ENCODE assay signal across 11 cellular contexts in genomic region chrX:135544338-135544948, GRCh38. TPM values are rescaled to one million over a fixed set of nuclear protein-coding genes. Genes with fewer than 3 reads are reported as not detected.
A peak's percentile ranks its signal among the peaks of the same experiment; 100 is the strongest.
DNase-seq lines count a peak whose midpoint lies in the region; ATAC-seq and TF ChIP-seq lines count a peak whose summit lies in the region.
"Had no signal": no experiment of that assay in that cellular context is flagged by ENCODE, and none has a peak within 500 bp of the region (broad histone marks: within the 10 kb centered on the region; RNA-seq: fewer than 3 reads in every experiment).

No MANE protein-coding gene starts in this region.

- H3K27me3 ChIP-seq in MG63, result no peaks in the 10 kb centered on the region

- no peaks in the 10 kb centered on the region for H3K9me3 ChIP-seq in MG63

- no peaks in the 10 kb centered on the region for H3K36me3 ChIP-seq in MG63

- peak; percentile 53 for ATAC-seq in HG02623 (IDR thresholded peaks at IDR 0.05; ENCODE audit: unreplicated experiment)
- peak; percentile 68 to 74 for ATAC-seq in stimulated activated naive B cell treated with anti-CD40 and anti-IgM and Interleukin-4, amounts not matched to agents 10 μg/mL and 1 μg/mL and 100 μg/mL, for 72 hours (replicated peaks)
- ATAC-seq: HCT116 had no signal

- no peaks in the 10 kb centered on the region for H3K9me3 Mint-ChIP-seq in activated naive CD8-positive, alpha-beta T cell (ENCODE audit: low read depth)
- H3K9me3 Mint-ChIP-seq in activated naive CD8-positive, alpha-beta T cell treated with anti-CD3 and anti-CD28 coated beads for 36 hours, result no peaks in the 10 kb centered on the region
- H3K9me3 Mint-ChIP-seq in activated T-helper 1 cell treated with anti-CD3 and anti-CD28 coated beads, Interleukin-12 subunit alpha, Interleukin-12 subunit beta, Interleukin-2, Interleukin-4 antibody, amounts not matched to agents 30 ng/mL and 10 ng/mL and 1 ng/mL, durations not matched to agents 14 hours and 24 hours and 36 hours, result no peaks in the 10 kb centered on the region
- H3K9me3 Mint-ChIP-seq in stimulated activated naive B cell treated with anti-CD40 and anti-IgM and Interleukin-4, amounts not matched to agents 10 μg/mL and 1 μg/mL and 100 μg/mL, for 72 hours, result no peaks in the 10 kb centered on the region

- H3K27me3 Mint-ChIP-seq in activated naive CD8-positive, alpha-beta T cell, result no peaks in the 10 kb centered on the region
- H3K27me3 Mint-ChIP-seq in activated naive CD8-positive, alpha-beta T cell treated with anti-CD3 and anti-CD28 coated beads for 36 hours, result no peaks in the 10 kb centered on the region
- no peaks in the 10 kb centered on the region for H3K27me3 Mint-ChIP-seq in activated T-helper 1 cell treated with anti-CD3 and anti-CD28 coated beads, Interleukin-12 subunit alpha, Interleukin-12 subunit beta, Interleukin-2, Interleukin-4 antibody, amounts not matched to agents 30 ng/mL and 10 ng/mL and 1 ng/mL, durations not matched to agents 14 hours and 24 hours and 36 hours (ENCODE audit: insufficient read depth)
- H3K27me3 Mint-ChIP-seq in stimulated activated naive B cell treated with anti-CD40 and anti-IgM and Interleukin-4, amounts not matched to agents 10 μg/mL and 1 μg/mL and 100 μg/mL, for 72 hours, result no peaks in the 10 kb centered on the region

- H3K27ac Mint-ChIP-seq in activated naive CD8-positive, alpha-beta T cell, result peak overlapping the region; percentile 54
- no peak overlapping the region for H3K27ac Mint-ChIP-seq in activated naive CD8-positive, alpha-beta T cell treated with anti-CD3 and anti-CD28 coated beads for 36 hours
- peak overlapping the region; percentile 77 for H3K27ac Mint-ChIP-seq in activated T-helper 1 cell treated with anti-CD3 and anti-CD28 coated beads, Interleukin-12 subunit alpha, Interleukin-12 subunit beta, Interleukin-2, Interleukin-4 antibody, amounts not matched to agents 30 ng/mL and 10 ng/mL and 1 ng/mL, durations not matched to agents 14 hours and 24 hours and 36 hours
- H3K27ac Mint-ChIP-seq in stimulated activated naive B cell treated with anti-CD40 and anti-IgM and Interleukin-4, amounts not matched to agents 10 μg/mL and 1 μg/mL and 100 μg/mL, for 72 hours, result no peak overlapping the region

- intact Hi-C loops in activated T-helper 1 cell treated with anti-CD3 and anti-CD28 coated beads, Interleukin-12 subunit alpha, Interleukin-12 subunit beta, Interleukin-2, Interleukin-4 antibody, amounts not matched to agents 30 ng/mL and 10 ng/mL and 1 ng/mL, durations not matched to agents 14 hours and 24 hours and 36 hours (cut with micrococcal nuclease), result loop anchor here (2.0 kb wide), 2 partner anchors 20 to 60 kb away; no protein-coding TSS in a partner anchor

- peaks cover 2% of the 10 kb centered on the region for H3K36me3 Mint-ChIP-seq in activated naive CD8-positive, alpha-beta T cell
- H3K36me3 Mint-ChIP-seq in activated naive CD8-positive, alpha-beta T cell treated with anti-CD3 and anti-CD28 coated beads for 36 hours, result peaks cover 8% of the 10 kb centered on the region
- H3K36me3 Mint-ChIP-seq in activated T-helper 1 cell treated with anti-CD3 and anti-CD28 coated beads, Interleukin-12 subunit alpha, Interleukin-12 subunit beta, Interleukin-2, Interleukin-4 antibody, amounts not matched to agents 30 ng/mL and 10 ng/mL and 1 ng/mL, durations not matched to agents 14 hours and 24 hours and 36 hours (ENCODE audit: low read depth), result peaks cover 23% of the 10 kb centered on the region
- H3K36me3 Mint-ChIP-seq in stimulated activated naive B cell treated with anti-CD40 and anti-IgM and Interleukin-4, amounts not matched to agents 10 μg/mL and 1 μg/mL and 100 μg/mL, for 72 hours, result peaks cover 0 to 7% of the 10 kb centered on the region in 2 donors

- TF ChIP-seq CTCF in GM20000 (IDR thresholded peaks at IDR 0.05; ENCODE audit: extremely low read depth, missing control alignments), result no peak

- DNase-seq in activated naive CD8-positive, alpha-beta T cell treated with anti-CD3 and anti-CD28 coated beads for 36 hours, result no peak
- DNase-seq in activated T-helper 1 cell treated with anti-CD3 and anti-CD28 coated beads, Interleukin-12 subunit alpha, Interleukin-12 subunit beta, Interleukin-2, Interleukin-4 antibody, amounts not matched to agents 30 ng/mL and 10 ng/mL and 1 ng/mL, durations not matched to agents 14 hours and 24 hours and 36 hours (ENCODE audit: low spot score), result no peak
- DNase-seq in stimulated activated naive B cell treated with anti-CD40 and anti-IgM and Interleukin-4, amounts not matched to agents 10 μg/mL and 1 μg/mL and 100 μg/mL, for 72 hours, result no peak
- DNase-seq in GM20000 (ENCODE audit: low spot score) (no peak), GF-D8 (lab: John Stamatoyannopoulos, UW) (no peak), MG63 (no peak)
- DNase-seq: NCI-H524 had no signal

- H3K4me3 ChIP-seq in MG63, result no peak overlapping the region
- H3K4me3 ChIP-seq: K562 had no signal

- no peak overlapping the region for H3K4me3 Mint-ChIP-seq in activated naive CD8-positive, alpha-beta T cell
- H3K4me3 Mint-ChIP-seq in activated naive CD8-positive, alpha-beta T cell treated with anti-CD3 and anti-CD28 coated beads for 36 hours, result no peak overlapping the region
- H3K4me3 Mint-ChIP-seq in activated T-helper 1 cell treated with anti-CD3 and anti-CD28 coated beads, Interleukin-12 subunit alpha, Interleukin-12 subunit beta, Interleukin-2, Interleukin-4 antibody, amounts not matched to agents 30 ng/mL and 10 ng/mL and 1 ng/mL, durations not matched to agents 14 hours and 24 hours and 36 hours, result peak overlapping the region; percentile 74
- H3K4me3 Mint-ChIP-seq in stimulated activated naive B cell treated with anti-CD40 and anti-IgM and Interleukin-4, amounts not matched to agents 10 μg/mL and 1 μg/mL and 100 μg/mL, for 72 hours, result peak overlapping the region in 1 of 2 donors; percentile 42

- H3K4me1 Mint-ChIP-seq in activated naive CD8-positive, alpha-beta T cell (ENCODE audit: low read depth), result peaks cover 32% of the 10 kb centered on the region
- peaks cover 27% of the 10 kb centered on the region for H3K4me1 Mint-ChIP-seq in activated naive CD8-positive, alpha-beta T cell treated with anti-CD3 and anti-CD28 coated beads for 36 hours
- H3K4me1 Mint-ChIP-seq in activated T-helper 1 cell treated with anti-CD3 and anti-CD28 coated beads, Interleukin-12 subunit alpha, Interleukin-12 subunit beta, Interleukin-2, Interleukin-4 antibody, amounts not matched to agents 30 ng/mL and 10 ng/mL and 1 ng/mL, durations not matched to agents 14 hours and 24 hours and 36 hours (ENCODE audit: low read depth), result peaks cover 25% of the 10 kb centered on the region
- H3K4me1 Mint-ChIP-seq in stimulated activated naive B cell treated with anti-CD40 and anti-IgM and Interleukin-4, amounts not matched to agents 10 μg/mL and 1 μg/mL and 100 μg/mL, for 72 hours, result peaks cover 8 to 22% of the 10 kb centered on the region in 2 donors

RNA-seq across cellular contexts. Expression of gene INTS6L, which starts 24.0 kb away (rescaled TPM):
- 10 to 100 TPM; 17.2 to 22.2 TPM for total RNA-seq in activated naive CD8-positive, alpha-beta T cell treated with anti-CD3 and anti-CD28 coated beads for 36 hours
- total RNA-seq in activated T-helper 1 cell treated with anti-CD3 and anti-CD28 coated beads, Interleukin-12 subunit alpha, Interleukin-12 subunit beta, Interleukin-2, Interleukin-4 antibody, amounts not matched to agents 30 ng/mL and 10 ng/mL and 1 ng/mL, durations not matched to agents 14 hours and 24 hours and 36 hours, result 38.3 and 38.7 TPM in 2 replicates
- 1.4 and 2.3 TPM in 2 replicates for total RNA-seq in MG63 (2014; rRNA removed; shearing (Covaris generic); ENCODE audit: low replicate concordance)

Comparison
In these comparisons a context has a peak if more than half of its experiments do, and no peak if none do; other contexts are left out.
1. H3K27ac Mint-ChIP-seq: peak in activated naive CD8-positive, alpha-beta T cell (single experiment) and activated T-helper 1 cell treated with anti-CD3 and anti-CD28 coated beads, Interleukin-12 subunit alpha, Interleukin-12 subunit beta, Interleukin-2, Interleukin-4 antibody, amounts not matched to agents 30 ng/mL and 10 ng/mL and 1 ng/mL, durations not matched to agents 14 hours and 24 hours and 36 hours (single experiment); none in activated naive CD8-positive, alpha-beta T cell treated with anti-CD3 and anti-CD28 coated beads for 36 hours (single experiment) and stimulated activated naive B cell treated with anti-CD40 and anti-IgM and Interleukin-4, amounts not matched to agents 10 μg/mL and 1 μg/mL and 100 μg/mL, for 72 hours (single experiment).